In the genomic region with DNA sequence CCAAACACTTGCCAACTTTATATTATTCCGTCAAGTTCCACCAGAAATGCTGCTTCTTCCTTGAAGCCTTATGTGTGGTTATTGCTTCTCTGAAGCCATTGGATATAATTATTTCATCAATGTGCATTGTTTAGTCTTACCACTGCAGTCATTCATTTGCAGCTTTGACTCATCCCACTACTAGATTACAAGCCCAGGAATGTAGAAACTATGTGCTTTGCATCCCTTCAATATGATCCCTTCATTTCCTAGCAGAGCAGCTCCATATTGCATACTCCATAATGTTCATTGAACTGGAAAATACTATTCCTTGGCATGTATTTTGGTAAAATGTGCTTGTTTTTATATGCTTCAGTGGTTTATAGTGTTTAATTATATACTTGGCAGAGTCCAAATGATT, we compare ENCODE assay signal across 14 cellular contexts. TPM values are rescaled to one million over a fixed set of nuclear protein-coding genes. Genes with fewer than 3 reads are reported as not detected.
"Had no signal": no experiment of that assay in that cellular context is flagged by ENCODE, and none has a peak within 500 bp of the region (broad histone marks: within the 10 kb centered on the region; RNA-seq: fewer than 3 reads in every experiment).

No MANE protein-coding gene starts in this region.

RNA-seq across cellular contexts. Expression of a gene that starts 34.3 kb away (rescaled TPM):
- total RNA-seq: activated B cell treated with CpG ODN at 0.5 μM for 24 hours; activated CD4-positive, alpha-beta memory T cell treated with anti-CD3 and anti-CD28 coated beads for 36 hours; activated CD4-positive, alpha-beta T cell treated with anti-CD3 and anti-CD28 coated beads, Interleukin-2, amount 10 ng/mL, durations not matched to agents 24 days and 14 days; activated CD8-positive, alpha-beta memory T cell treated with anti-CD3 and anti-CD28 coated beads for 36 hours; activated CD8-positive, alpha-beta T cell treated with anti-CD3 and anti-CD28 coated beads for 36 hours; activated naive CD4-positive, alpha-beta T cell treated with anti-CD3 and anti-CD28 coated beads for 36 hours; activated naive CD4-positive, alpha-beta T cell treated with anti-CD3 and anti-CD28 coated beads, Interleukin-2, amount 50 U/mL, for 72 hours; activated naive CD8-positive, alpha-beta T cell treated with anti-CD3 and anti-CD28 coated beads for 36 hours; activated T-cell treated with anti-CD3 and anti-CD28 coated beads, Interleukin-2, amount 50 U/mL, for 4 hours; activated T-cell treated with anti-CD3 and anti-CD28 coated beads, Interleukin-2, amount 50 U/mL, for 72 hours; activated T-helper 1 cell treated with anti-CD3 and anti-CD28 coated beads, Interleukin-12 subunit alpha, Interleukin-12 subunit beta, Interleukin-2, Interleukin-4 antibody, amounts not matched to agents 30 ng/mL and 10 ng/mL and 1 ng/mL, durations not matched to agents 14 hours and 24 hours and 36 hours; activated T-helper 17 cell treated with anti-CD3 and anti-CD28 coated beads, Interleukin-2, amount 50 U/mL, for 72 hours; T-helper 1 cell treated with Interleukin-12 subunit alpha and Interleukin-12 subunit beta and Interleukin-4 antibody, amounts not matched to agents 30 ng/mL and 1 ng/mL, for 36 hours; T-helper 2 cell treated with Interferon-gamma antibody and Interleukin-4, amounts not matched to agents 100 ng/mL and 5 ng/mL, for 36 hours had no signal
